In genomic region chr11:14653090-14653489, GRCh38 we compare ENCODE assay signal across 21 cellular contexts.
"Had no signal": no experiment of that assay in that cellular context is flagged by ENCODE, and none has a peak within 500 bp of the region (broad histone marks: within the 10 kb centered on the region; RNA-seq: fewer than 3 reads in every experiment).

No MANE protein-coding gene starts in this region.

- H3K27me3 Mint-ChIP-seq: progenitor cell of endocrine pancreas; stimulated activated naive CD8-positive, alpha-beta T cell treated with anti-CD3 and anti-CD28 coated beads, Interleukin-15, Interleukin-2, amounts not matched to agents 100 ng/mL and 50 ng/mL, for 24 hours; type B pancreatic cell had no signal

- DNase-seq: islet precursor cell; left ventricle myocardium inferior; mesendoderm; naive B cell; ovary; right lobe of liver; stimulated activated CD4-positive, alpha-beta T cell treated with anti-CD3 and anti-CD28 coated beads, Interleukin-1b, Interleukin-23, amount 100 ng/mL, for 48 hours; stimulated activated CD4-positive, alpha-beta T cell treated with anti-CD3 and anti-CD28 coated beads, Interleukin-2, amount 100 ng/mL, for 48 hours; stimulated activated CD4-positive, alpha-beta T cell treated with anti-CD3 and anti-CD28 coated beads, Interleukin-4, amount 100 ng/mL, for 4 hours; stimulated activated naive B cell treated with anti-CD40 and anti-IgM and Interleukin-4, amounts not matched to agents 10 μg/mL and 1 μg/mL and 100 μg/mL, for 72 hours; substantia nigra; uterus had no signal

- H3K36me3 ChIP-seq: left ventricle myocardium inferior, ovary, right atrium auricular region, right lobe of liver, tibial nerve, uterus had no signal

- H3K4me1 Mint-ChIP-seq: naive B cell; stimulated activated naive B cell treated with anti-CD40 and anti-IgM and Interleukin-4, amounts not matched to agents 10 μg/mL and 1 μg/mL and 100 μg/mL, for 72 hours had no signal

- H3K27me3 ChIP-seq: ovary, right atrium auricular region, right lobe of liver, tibial nerve had no signal

- H3K4me2 ChIP-seq: smooth muscle cell had no signal

- H3K4me3 ChIP-seq: left ventricle myocardium inferior, lung, ovary, right atrium auricular region, right lobe of liver, smooth muscle cell, tibial nerve, uterus had no signal

- H3K4me1 ChIP-seq: tibial nerve, uterus had no signal

- H3K9me3 ChIP-seq: left ventricle myocardium inferior, ovary, right atrium auricular region, right lobe of liver, tibial nerve, uterus had no signal

- ATAC-seq: natural killer cell treated with Interleukin-12 subunit alpha and Interleukin-12 subunit beta and Interleukin-15 and Interleukin-18, amount 100 ng/mL, for 72 hours; right lobe of liver; stimulated activated naive B cell treated with anti-CD40 and anti-IgM and Interleukin-4, amounts not matched to agents 10 μg/mL and 1 μg/mL and 100 μg/mL, for 72 hours had no signal

- H3K27ac ChIP-seq: left ventricle myocardium inferior, ovary, right atrium auricular region, right lobe of liver, tibial nerve, uterus had no signal

- H3K36me3 Mint-ChIP-seq: stimulated activated naive B cell treated with anti-CD40 and anti-IgM and Interleukin-4, amounts not matched to agents 10 μg/mL and 1 μg/mL and 100 μg/mL, for 72 hours had no signal

- H3K9me3 Mint-ChIP-seq: naive B cell; natural killer cell treated with Interleukin-12 subunit alpha and Interleukin-12 subunit beta and Interleukin-15 and Interleukin-18, amount 100 ng/mL, for 72 hours; stimulated activated naive B cell treated with anti-CD40 and anti-IgM and Interleukin-4, amounts not matched to agents 10 μg/mL and 1 μg/mL and 100 μg/mL, for 72 hours; stimulated activated naive CD8-positive, alpha-beta T cell treated with anti-CD3 and anti-CD28 coated beads, Interleukin-15, Interleukin-2, amounts not matched to agents 100 ng/mL and 50 ng/mL, for 24 hours; type B pancreatic cell had no signal

- H3K27ac Mint-ChIP-seq: mesothelial cell of epicardium; natural killer cell treated with Interleukin-12 subunit alpha and Interleukin-12 subunit beta and Interleukin-15 and Interleukin-18, amount 100 ng/mL, for 72 hours; progenitor cell of endocrine pancreas; stimulated activated naive B cell treated with anti-CD40 and anti-IgM and Interleukin-4, amounts not matched to agents 10 μg/mL and 1 μg/mL and 100 μg/mL, for 72 hours; stimulated activated naive CD8-positive, alpha-beta T cell treated with anti-CD3 and anti-CD28 coated beads, Interleukin-15, Interleukin-2, amounts not matched to agents 100 ng/mL and 50 ng/mL, for 24 hours; type B pancreatic cell had no signal

- H3K4me3 Mint-ChIP-seq: mesothelial cell of epicardium; naive B cell; natural killer cell treated with Interleukin-12 subunit alpha and Interleukin-12 subunit beta and Interleukin-15 and Interleukin-18, amount 100 ng/mL, for 72 hours; stimulated activated naive B cell treated with anti-CD40 and anti-IgM and Interleukin-4, amounts not matched to agents 10 μg/mL and 1 μg/mL and 100 μg/mL, for 72 hours; stimulated activated naive CD8-positive, alpha-beta T cell treated with anti-CD3 and anti-CD28 coated beads, Interleukin-15, Interleukin-2, amounts not matched to agents 100 ng/mL and 50 ng/mL, for 24 hours; type B pancreatic cell had no signal
